ENCODE assay signal across 1 cellular context in genomic region chr7:138030679-138031351, GRCh38.
TF ChIP-seq lines count a peak whose summit lies in the region.

No MANE protein-coding gene starts in this region.

TF ChIP-seq in K562, 482 proteins besides CTCF, POLR2A, EP300 and RAD21 (continued from another document and continues in another):
- no peak for TF ChIP-seq RREB1 (CRISPR knock-in tag; IDR thresholded peaks at IDR 0.05)
- TF ChIP-seq HMGXB4 (CRISPR knock-in tag; IDR thresholded peaks at IDR 0.05), result no peak
- TF ChIP-seq HES1 (IDR thresholded peaks at IDR 0.05; ENCODE audit: low read depth), result 0 out of 2 replicates have a peak, but pooled peaks have one; percentile 39
- no peak for TF ChIP-seq CREBBP (IDR thresholded peaks at IDR 0.05; ENCODE audit: low read depth, low read length)
- no peak for TF ChIP-seq MYC (IDR thresholded peaks at IDR 0.05; ENCODE audit: low read depth, low read length)
- no peak for TF ChIP-seq MYC (CRISPR knock-in tag; IDR thresholded peaks at IDR 0.05; ENCODE audit: borderline replicate concordance, low read depth)
- TF ChIP-seq L3MBTL2 (IDR thresholded peaks at IDR 0.05), result 0 out of 2 replicates have a peak, but pooled peaks have one; percentile 36
- no peak for TF ChIP-seq GTF3C2 (IDR thresholded peaks at IDR 0.05; ENCODE audit: borderline replicate concordance, extremely low read depth, insufficient read length)
- TF ChIP-seq RUNX1 (IDR thresholded peaks at IDR 0.05; ENCODE audit: low read depth), result no peak
- no peak for TF ChIP-seq XRCC3 (IDR thresholded peaks at IDR 0.05)
- peak in 1 of 2 experiments; percentile 73; a peak in 2 of 4 replicates for TF ChIP-seq ZNF318 (IDR thresholded peaks at IDR 0.05; ENCODE audit: borderline replicate concordance in 1 of 2, low read depth in 1 of 2)
- TF ChIP-seq ZSCAN29 (IDR thresholded peaks at IDR 0.05), result no peak
- TF ChIP-seq ZNF639 (CRISPR knock-in tag; conservative IDR thresholded peaks at IDR 0.05 in 1 of 2, IDR thresholded peaks at IDR 0.05 in 1 of 2), result no peak
- no peak for TF ChIP-seq ZNF263 (CRISPR knock-in tag; IDR thresholded peaks at IDR 0.05; ENCODE audit: borderline replicate concordance)
